1 cellular context compared by ENCODE assay signal in the genomic region with DNA sequence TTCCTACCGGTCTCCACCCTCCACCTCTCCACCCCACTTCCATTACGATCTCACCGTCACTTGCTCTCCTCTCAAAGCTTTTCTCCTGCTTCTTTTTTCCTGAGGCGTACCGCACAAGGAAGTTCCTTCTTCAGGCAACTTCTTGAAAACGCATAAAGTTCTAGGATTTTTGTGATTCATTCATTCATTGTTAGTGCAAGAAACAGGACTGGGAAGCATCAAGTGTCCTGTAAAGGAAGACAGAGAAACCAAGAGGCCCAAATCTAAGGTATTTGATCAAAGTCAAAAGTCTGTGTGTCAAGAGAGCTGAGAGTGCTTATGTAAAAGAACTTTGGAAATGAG.
TF ChIP-seq lines count a peak whose summit lies in the region.

No MANE protein-coding gene starts in this region.

TF ChIP-seq in K562, 482 proteins besides CTCF, POLR2A, EP300 and RAD21 (continued from another document and continues in another):
- TF ChIP-seq, protein P1, sequence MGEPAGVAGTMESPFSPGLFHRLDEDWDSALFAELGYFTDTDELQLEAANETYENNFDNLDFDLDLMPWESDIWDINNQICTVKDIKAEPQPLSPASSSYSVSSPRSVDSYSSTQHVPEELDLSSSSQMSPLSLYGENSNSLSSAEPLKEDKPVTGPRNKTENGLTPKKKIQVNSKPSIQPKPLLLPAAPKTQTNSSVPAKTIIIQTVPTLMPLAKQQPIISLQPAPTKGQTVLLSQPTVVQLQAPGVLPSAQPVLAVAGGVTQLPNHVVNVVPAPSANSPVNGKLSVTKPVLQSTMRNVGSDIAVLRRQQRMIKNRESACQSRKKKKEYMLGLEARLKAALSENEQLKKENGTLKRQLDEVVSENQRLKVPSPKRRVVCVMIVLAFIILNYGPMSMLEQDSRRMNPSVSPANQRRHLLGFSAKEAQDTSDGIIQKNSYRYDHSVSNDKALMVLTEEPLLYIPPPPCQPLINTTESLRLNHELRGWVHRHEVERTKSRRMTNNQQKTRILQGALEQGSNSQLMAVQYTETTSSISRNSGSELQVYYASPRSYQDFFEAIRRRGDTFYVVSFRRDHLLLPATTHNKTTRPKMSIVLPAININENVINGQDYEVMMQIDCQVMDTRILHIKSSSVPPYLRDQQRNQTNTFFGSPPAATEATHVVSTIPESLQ (CRISPR knock-in tag; IDR thresholded peaks at IDR 0.05), result no peak
- TF ChIP-seq KLF1 (tag; IDR thresholded peaks at IDR 0.05) (no peak), ZNF174 (CRISPR knock-in tag; IDR thresholded peaks at IDR 0.05) (no peak), ETV6 (IDR thresholded peaks at IDR 0.05; ENCODE audit: borderline replicate concordance in 1 of 2, low read depth in 2 of 2, low read length in 1 of 2) (no peak), ETV6 (CRISPR knock-in tag; IDR thresholded peaks at IDR 0.05; ENCODE audit: borderline replicate concordance) (no peak), CBFA2T3 (IDR thresholded peaks at IDR 0.05) (no peak), POLR2G (IDR thresholded peaks at IDR 0.05; ENCODE audit: low read depth, low read length) (no peak; the same call in 1 of the 2 replicates), ATF1 (CRISPR knock-in tag; IDR thresholded peaks at IDR 0.05) (no peak), ATF1 (tag; IDR thresholded peaks at IDR 0.05) (no peak), ZFPM2 (CRISPR knock-in tag; IDR thresholded peaks at IDR 0.05) (no peak), ZNF253 (CRISPR knock-in tag; conservative IDR thresholded peaks at IDR 0.05) (no peak), FOXM1 (IDR thresholded peaks at IDR 0.05; ENCODE audit: low read depth) (no peak), FOXM1 (CRISPR knock-in tag; IDR thresholded peaks at IDR 0.05; ENCODE audit: low read depth) (no peak), ETS2 (tag; IDR thresholded peaks at IDR 0.05; ENCODE audit: borderline replicate concordance, poor library complexity, severe bottlenecking) (no peak), MYNN (IDR thresholded peaks at IDR 0.05) (no peak), MYNN (CRISPR knock-in tag; IDR thresholded peaks at IDR 0.05) (no peak), NCOA4 (IDR thresholded peaks at IDR 0.05; ENCODE audit: partially characterized antibody) (no peak), LARP7 (IDR thresholded peaks at IDR 0.05) (no peak), ZFP30 (CRISPR knock-in tag; IDR thresholded peaks at IDR 0.05; ENCODE audit: borderline replicate concordance) (no peak), XRCC4 (IDR thresholded peaks at IDR 0.05; ENCODE audit: extremely low read depth, insufficient read depth, insufficient read length) (no peak), SMARCA4 (IDR thresholded peaks at IDR 0.05) (no peak), MED1 (CRISPR knock-in tag; IDR thresholded peaks at IDR 0.05; ENCODE audit: borderline replicate concordance) (no peak), FUS (optimal IDR thresholded peaks at IDR 0.05; ENCODE audit: low read depth, low read length) (no peak), ZNF316 (IDR thresholded peaks at IDR 0.05) (no peak), CEBPG (CRISPR knock-in tag; IDR thresholded peaks at IDR 0.05) (no peak), CEBPG (tag; conservative IDR thresholded peaks at IDR 0.05 in 1 of 2, IDR thresholded peaks at IDR 0.05 in 1 of 2) (no peak), ATF7 (IDR thresholded peaks at IDR 0.05) (no peak)
- TF ChIP-seq, protein P2, sequence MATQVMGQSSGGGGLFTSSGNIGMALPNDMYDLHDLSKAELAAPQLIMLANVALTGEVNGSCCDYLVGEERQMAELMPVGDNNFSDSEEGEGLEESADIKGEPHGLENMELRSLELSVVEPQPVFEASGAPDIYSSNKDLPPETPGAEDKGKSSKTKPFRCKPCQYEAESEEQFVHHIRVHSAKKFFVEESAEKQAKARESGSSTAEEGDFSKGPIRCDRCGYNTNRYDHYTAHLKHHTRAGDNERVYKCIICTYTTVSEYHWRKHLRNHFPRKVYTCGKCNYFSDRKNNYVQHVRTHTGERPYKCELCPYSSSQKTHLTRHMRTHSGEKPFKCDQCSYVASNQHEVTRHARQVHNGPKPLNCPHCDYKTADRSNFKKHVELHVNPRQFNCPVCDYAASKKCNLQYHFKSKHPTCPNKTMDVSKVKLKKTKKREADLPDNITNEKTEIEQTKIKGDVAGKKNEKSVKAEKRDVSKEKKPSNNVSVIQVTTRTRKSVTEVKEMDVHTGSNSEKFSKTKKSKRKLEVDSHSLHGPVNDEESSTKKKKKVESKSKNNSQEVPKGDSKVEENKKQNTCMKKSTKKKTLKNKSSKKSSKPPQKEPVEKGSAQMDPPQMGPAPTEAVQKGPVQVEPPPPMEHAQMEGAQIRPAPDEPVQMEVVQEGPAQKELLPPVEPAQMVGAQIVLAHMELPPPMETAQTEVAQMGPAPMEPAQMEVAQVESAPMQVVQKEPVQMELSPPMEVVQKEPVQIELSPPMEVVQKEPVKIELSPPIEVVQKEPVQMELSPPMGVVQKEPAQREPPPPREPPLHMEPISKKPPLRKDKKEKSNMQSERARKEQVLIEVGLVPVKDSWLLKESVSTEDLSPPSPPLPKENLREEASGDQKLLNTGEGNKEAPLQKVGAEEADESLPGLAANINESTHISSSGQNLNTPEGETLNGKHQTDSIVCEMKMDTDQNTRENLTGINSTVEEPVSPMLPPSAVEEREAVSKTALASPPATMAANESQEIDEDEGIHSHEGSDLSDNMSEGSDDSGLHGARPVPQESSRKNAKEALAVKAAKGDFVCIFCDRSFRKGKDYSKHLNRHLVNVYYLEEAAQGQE (CRISPR knock-in tag; IDR thresholded peaks at IDR 0.05; ENCODE audit: low read depth), result no peak
- TF ChIP-seq, protein P3, sequence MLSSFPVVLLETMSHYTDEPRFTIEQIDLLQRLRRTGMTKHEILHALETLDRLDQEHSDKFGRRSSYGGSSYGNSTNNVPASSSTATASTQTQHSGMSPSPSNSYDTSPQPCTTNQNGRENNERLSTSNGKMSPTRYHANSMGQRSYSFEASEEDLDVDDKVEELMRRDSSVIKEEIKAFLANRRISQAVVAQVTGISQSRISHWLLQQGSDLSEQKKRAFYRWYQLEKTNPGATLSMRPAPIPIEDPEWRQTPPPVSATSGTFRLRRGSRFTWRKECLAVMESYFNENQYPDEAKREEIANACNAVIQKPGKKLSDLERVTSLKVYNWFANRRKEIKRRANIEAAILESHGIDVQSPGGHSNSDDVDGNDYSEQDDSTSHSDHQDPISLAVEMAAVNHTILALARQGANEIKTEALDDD (IDR thresholded peaks at IDR 0.05), result no peak
- TF ChIP-seq, protein P4, sequence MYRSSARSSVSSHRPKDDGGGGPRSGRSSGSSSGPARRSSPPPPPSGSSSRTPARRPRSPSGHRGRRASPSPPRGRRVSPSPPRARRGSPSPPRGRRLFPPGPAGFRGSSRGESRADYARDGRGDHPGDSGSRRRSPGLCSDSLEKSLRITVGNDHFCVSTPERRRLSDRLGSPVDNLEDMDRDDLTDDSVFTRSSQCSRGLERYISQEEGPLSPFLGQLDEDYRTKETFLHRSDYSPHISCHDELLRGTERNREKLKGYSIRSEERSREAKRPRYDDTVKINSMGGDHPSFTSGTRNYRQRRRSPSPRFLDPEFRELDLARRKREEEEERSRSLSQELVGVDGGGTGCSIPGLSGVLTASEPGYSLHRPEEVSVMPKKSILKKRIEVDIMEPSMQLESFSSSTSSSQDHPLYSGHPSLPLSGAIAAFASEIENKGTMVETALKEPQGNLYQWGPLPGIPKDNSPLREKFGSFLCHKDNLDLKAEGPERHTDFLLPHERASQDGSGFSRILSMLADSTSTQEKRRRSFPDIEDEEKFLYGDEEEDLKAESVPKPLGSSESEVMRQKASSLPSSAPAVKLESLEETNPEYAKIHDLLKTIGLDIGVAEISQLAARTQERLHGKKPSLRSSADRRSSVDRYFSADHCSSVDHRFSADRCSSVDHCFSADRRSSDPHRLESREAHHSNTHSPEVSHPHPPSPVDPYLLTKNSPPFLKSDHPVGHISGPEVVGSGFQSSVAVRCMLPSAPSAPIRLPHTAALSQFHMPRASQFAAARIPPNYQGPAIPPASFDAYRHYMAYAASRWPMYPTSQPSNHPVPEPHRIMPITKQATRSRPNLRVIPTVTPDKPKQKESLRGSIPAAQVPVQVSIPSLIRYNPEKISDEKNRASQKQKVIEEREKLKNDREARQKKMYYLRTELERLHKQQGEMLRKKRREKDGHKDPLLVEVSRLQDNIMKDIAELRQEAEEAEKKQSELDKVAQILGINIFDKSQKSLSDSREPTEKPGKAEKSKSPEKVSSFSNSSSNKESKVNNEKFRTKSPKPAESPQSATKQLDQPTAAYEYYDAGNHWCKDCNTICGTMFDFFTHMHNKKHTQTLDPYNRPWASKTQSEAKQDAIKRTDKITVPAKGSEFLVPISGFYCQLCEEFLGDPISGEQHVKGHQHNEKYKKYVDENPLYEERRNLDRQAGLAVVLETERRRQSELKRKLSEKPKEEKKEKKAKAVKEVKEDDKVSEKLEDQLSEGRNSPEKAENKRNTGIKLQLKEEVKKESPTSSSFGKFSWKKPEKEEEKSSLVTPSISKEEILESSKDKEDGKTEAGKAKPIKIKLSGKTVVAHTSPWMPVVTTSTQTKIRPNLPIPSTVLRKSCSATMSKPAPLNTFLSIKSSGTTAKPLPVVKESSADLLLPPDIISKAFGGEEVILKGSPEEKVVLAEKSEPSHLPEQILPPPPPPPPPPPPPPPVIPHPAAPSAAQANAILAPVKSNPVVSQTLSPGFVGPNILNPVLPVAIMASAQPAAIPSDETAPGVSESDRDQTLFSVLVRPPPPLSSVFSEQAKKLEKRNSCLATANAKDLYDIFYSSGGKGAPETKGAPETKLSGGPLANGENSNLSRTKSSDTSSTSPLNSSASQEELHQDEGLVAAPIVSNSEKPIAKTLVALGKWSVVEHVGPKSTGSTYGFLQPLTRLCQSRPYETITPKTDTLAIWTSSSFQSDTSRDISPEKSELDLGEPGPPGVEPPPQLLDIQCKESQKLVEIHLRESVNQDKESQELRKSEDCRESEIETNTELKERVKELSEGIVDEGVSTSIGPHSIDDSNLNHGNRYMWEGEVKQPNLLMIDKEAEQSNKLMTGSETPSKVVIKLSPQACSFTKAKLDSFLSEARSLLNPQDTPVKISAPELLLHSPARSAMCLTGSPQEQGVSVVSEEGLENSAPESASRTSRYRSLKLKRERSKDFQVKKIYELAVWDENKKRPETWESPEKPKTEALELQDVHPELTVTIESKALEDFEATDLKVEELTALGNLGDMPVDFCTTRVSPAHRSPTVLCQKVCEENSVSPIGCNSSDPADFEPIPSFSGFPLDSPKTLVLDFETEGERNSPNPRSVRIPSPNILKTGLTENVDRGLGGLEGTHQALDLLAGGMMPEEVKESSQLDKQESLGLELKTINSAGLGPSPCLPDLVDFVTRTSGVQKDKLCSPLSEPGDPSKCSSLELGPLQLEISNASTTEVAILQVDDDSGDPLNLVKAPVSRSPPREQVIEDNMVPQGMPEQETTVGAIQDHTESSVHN (IDR thresholded peaks at IDR 0.05; ENCODE audit: borderline replicate concordance in 1 of 2, low read depth in 1 of 2), result no peak
- TF ChIP-seq, protein P5, sequence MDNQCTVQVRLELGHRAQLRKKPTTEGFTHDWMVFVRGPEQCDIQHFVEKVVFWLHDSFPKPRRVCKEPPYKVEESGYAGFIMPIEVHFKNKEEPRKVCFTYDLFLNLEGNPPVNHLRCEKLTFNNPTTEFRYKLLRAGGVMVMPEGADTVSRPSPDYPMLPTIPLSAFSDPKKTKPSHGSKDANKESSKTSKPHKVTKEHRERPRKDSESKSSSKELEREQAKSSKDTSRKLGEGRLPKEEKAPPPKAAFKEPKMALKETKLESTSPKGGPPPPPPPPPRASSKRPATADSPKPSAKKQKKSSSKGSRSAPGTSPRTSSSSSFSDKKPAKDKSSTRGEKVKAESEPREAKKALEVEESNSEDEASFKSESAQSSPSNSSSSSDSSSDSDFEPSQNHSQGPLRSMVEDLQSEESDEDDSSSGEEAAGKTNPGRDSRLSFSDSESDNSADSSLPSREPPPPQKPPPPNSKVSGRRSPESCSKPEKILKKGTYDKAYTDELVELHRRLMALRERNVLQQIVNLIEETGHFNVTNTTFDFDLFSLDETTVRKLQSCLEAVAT (IDR thresholded peaks at IDR 0.05), result peak in 1 of 2 experiments; percentile 67; a peak in 1 of 4 replicates
- TF ChIP-seq, protein P6, sequence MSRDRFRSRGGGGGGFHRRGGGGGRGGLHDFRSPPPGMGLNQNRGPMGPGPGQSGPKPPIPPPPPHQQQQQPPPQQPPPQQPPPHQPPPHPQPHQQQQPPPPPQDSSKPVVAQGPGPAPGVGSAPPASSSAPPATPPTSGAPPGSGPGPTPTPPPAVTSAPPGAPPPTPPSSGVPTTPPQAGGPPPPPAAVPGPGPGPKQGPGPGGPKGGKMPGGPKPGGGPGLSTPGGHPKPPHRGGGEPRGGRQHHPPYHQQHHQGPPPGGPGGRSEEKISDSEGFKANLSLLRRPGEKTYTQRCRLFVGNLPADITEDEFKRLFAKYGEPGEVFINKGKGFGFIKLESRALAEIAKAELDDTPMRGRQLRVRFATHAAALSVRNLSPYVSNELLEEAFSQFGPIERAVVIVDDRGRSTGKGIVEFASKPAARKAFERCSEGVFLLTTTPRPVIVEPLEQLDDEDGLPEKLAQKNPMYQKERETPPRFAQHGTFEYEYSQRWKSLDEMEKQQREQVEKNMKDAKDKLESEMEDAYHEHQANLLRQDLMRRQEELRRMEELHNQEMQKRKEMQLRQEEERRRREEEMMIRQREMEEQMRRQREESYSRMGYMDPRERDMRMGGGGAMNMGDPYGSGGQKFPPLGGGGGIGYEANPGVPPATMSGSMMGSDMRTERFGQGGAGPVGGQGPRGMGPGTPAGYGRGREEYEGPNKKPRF (IDR thresholded peaks at IDR 0.05; ENCODE audit: low read depth, low read length), result no peak
- TF ChIP-seq, protein P7, sequence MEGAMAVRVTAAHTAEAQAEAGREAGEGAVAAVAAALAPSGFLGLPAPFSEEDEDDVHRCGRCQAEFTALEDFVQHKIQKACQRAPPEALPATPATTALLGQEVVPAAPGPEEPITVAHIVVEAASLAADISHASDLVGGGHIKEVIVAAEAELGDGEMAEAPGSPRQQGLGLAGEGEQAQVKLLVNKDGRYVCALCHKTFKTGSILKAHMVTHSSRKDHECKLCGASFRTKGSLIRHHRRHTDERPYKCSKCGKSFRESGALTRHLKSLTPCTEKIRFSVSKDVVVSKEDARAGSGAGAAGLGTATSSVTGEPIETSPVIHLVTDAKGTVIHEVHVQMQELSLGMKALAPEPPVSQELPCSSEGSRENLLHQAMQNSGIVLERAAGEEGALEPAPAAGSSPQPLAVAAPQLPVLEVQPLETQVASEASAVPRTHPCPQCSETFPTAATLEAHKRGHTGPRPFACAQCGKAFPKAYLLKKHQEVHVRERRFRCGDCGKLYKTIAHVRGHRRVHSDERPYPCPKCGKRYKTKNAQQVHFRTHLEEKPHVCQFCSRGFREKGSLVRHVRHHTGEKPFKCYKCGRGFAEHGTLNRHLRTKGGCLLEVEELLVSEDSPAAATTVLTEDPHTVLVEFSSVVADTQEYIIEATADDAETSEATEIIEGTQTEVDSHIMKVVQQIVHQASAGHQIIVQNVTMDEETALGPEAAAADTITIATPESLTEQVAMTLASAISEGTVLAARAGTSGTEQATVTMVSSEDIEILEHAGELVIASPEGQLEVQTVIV (CRISPR knock-in tag; IDR thresholded peaks at IDR 0.05; ENCODE audit: borderline replicate concordance), result peak; percentile 46; the same call in 1 of the 2 replicates
- TF ChIP-seq, protein P8, sequence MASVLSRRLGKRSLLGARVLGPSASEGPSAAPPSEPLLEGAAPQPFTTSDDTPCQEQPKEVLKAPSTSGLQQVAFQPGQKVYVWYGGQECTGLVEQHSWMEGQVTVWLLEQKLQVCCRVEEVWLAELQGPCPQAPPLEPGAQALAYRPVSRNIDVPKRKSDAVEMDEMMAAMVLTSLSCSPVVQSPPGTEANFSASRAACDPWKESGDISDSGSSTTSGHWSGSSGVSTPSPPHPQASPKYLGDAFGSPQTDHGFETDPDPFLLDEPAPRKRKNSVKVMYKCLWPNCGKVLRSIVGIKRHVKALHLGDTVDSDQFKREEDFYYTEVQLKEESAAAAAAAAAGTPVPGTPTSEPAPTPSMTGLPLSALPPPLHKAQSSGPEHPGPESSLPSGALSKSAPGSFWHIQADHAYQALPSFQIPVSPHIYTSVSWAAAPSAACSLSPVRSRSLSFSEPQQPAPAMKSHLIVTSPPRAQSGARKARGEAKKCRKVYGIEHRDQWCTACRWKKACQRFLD (CRISPR knock-in tag; IDR thresholded peaks at IDR 0.05), result no peak
